16 cellular contexts compared by ENCODE assay signal in genomic region chr1:202045699-202046098, GRCh38. TPM values are rescaled to one million over a fixed set of nuclear protein-coding genes. Genes with fewer than 3 reads are reported as not detected.
DNase-seq lines count a peak whose midpoint lies in the region; ATAC-seq and TF ChIP-seq lines count a peak whose summit lies in the region.
"Had no signal": no experiment of that assay in that cellular context is flagged by ENCODE, and none has a peak within 500 bp of the region (broad histone marks: within the 10 kb centered on the region; RNA-seq: fewer than 3 reads in every experiment).

No MANE protein-coding gene starts in this region.

- H2BK15ac ChIP-seq in IMR-90 (ENCODE audit: low read depth, low read length): no peak overlapping the region

- dilution Hi-C loops in IMR-90 (cut with HindIII; ENCODE audit: low sequenced_read_pairs, unreplicated experiment): no loop called here

- ATAC-seq in IMR-90 (ENCODE audit: low read depth) (no peak), mucosa of descending colon (peak; percentile 27), GM21825 (IDR thresholded peaks at IDR 0.05; ENCODE audit: unreplicated experiment) (no peak), left lobe of liver (no peak)
- ATAC-seq: activated CD4-positive, CD25-positive, alpha-beta regulatory T cell treated with anti-CD3 and anti-CD28 coated beads, Interleukin-2, amount 50 U/mL, for 24 hours; stimulated activated effector memory CD8-positive, alpha-beta T cell treated with anti-CD3 and anti-CD28 coated beads, Interleukin-12 subunit alpha, Interleukin-12 subunit beta, amount 100 ng/mL, for 72 hours; T-helper 17 cell had no signal

- H2BK120ac ChIP-seq in IMR-90 (ENCODE audit: low read depth, low read length): no peak overlapping the region

- peaks cover 6% of the 10 kb centered on the region; the same call in 1 of the 2 replicates for H3K9me1 ChIP-seq in IMR-90 (ENCODE audit: insufficient read depth, low read length)

- WGBS in IMR-90 (ENCODE audit: extremely low coverage in 2 of 2, insufficient read length in 1 of 2), 2 experiments: no CpG with 5 or more reads among the region's 2 CpGs

- H3K27ac ChIP-seq in C4-2B (peak overlapping the region; percentile 57), IMR-90 (ENCODE audit: insufficient read depth, low read length) (no peak overlapping the region)
- H3K27ac ChIP-seq: ovary had no signal

- in situ Hi-C loops in IMR-90 (cut with MboI; ENCODE audit: low sequenced_read_pairs): no loop called here

- TF ChIP-seq CTCF in C4-2B (conservative IDR thresholded peaks at IDR 0.05) (no peak), IMR-90 (conservative IDR thresholded peaks at IDR 0.05; ENCODE audit: low read depth, low read length) (no peak), mucosa of descending colon (IDR thresholded peaks at IDR 0.05) (no peak)

- no peaks in the 10 kb centered on the region for H3K4me1 ChIP-seq in IMR-90 (ENCODE audit: control insufficient read depth, insufficient read depth, low read length)
- peaks cover 44% of the 10 kb centered on the region for H3K4me1 ChIP-seq in mucosa of descending colon (ENCODE audit: low read depth)

- no peak overlapping the region for H3K4me2 ChIP-seq in IMR-90 (ENCODE audit: low read depth, low read length)

- CTCF ChIA-PET in IMR-90 (lab: Yijun Ruan, JAX): no interaction called here

- TF ChIP-seq RAD21 in IMR-90 (IDR thresholded peaks at IDR 0.05; ENCODE audit: low read length): no peak

- no peak overlapping the region for H3K23ac ChIP-seq in IMR-90 (ENCODE audit: low read depth, low read length)

- BruUV-seq in IMR-90 (replicated peaks; lab: Mats Ljungman, UMichigan): no TSS peak

- H2AK5ac ChIP-seq in IMR-90 (ENCODE audit: low read depth, low read length): no peak overlapping the region

- H3K4me3 ChIP-seq in IMR-90 (ENCODE audit: insufficient read depth, low read depth, low read length) (no peak overlapping the region), mucosa of descending colon (no peak overlapping the region)
- H3K4me3 ChIP-seq: ovary had no signal

- H4K5ac ChIP-seq in IMR-90 (ENCODE audit: low read depth, low read length): no peak overlapping the region

- H2AK9ac ChIP-seq in IMR-90 (replicated peaks; ENCODE audit: low read depth, low read length, poor library complexity): no peak overlapping the region

- H3K56ac ChIP-seq in IMR-90 (ENCODE audit: extremely low read depth, insufficient read depth, low read length): no peak overlapping the region

- POLR2A ChIA-PET in IMR-90 (lab: Charles Lee; ENCODE audit: unreplicated experiment): no interaction called here

- intact Hi-C loops in IMR-90 (cut with micrococcal nuclease) (no loop called here), mucosa of descending colon (cut with DNase I, micrococcal nuclease) (no loop called here)

- H3K36me3 ChIP-seq in IMR-90 (ENCODE audit: control insufficient read depth, insufficient read depth, low read length) (no peaks in the 10 kb centered on the region), mucosa of descending colon (ENCODE audit: low read depth) (no peaks in the 10 kb centered on the region)
- H3K36me3 ChIP-seq: ovary had no signal

- H3K27me3 ChIP-seq in IMR-90 (ENCODE audit: control insufficient read depth, insufficient read depth, low read length): peaks cover 15% of the 10 kb centered on the region
- H3K27me3 ChIP-seq: ovary had no signal

- no peak overlapping the region for H3K9ac ChIP-seq in IMR-90 (ENCODE audit: low read depth, low read length)

- peaks cover 6% of the 10 kb centered on the region for H3K27me3 Mint-ChIP-seq in activated naive CD8-positive, alpha-beta T cell treated with anti-CD3 and anti-CD28 coated beads for 36 hours

- H4K20me1 ChIP-seq in IMR-90 (ENCODE audit: insufficient read depth, low read length): no peaks in the 10 kb centered on the region

- H2AFZ ChIP-seq in IMR-90 (replicated peaks; ENCODE audit: low read length, poor library complexity): peak overlapping the region; percentile 38

- no peak overlapping the region for H2BK20ac ChIP-seq in IMR-90 (ENCODE audit: low read depth, low read length)

- no peaks in the 10 kb centered on the region for H3K79me1 ChIP-seq in IMR-90 (ENCODE audit: low read depth in 1 of 2, low read length in 2 of 2)

- no peak for TF ChIP-seq POLR2A in IMR-90 (IDR thresholded peaks at IDR 0.05; ENCODE audit: low read depth, low read length)

- no peak overlapping the region for H3K4ac ChIP-seq in IMR-90 (ENCODE audit: low read depth, low read length)

- H3K9me3 Mint-ChIP-seq in activated naive CD8-positive, alpha-beta T cell treated with anti-CD3 and anti-CD28 coated beads for 36 hours: no peaks in the 10 kb centered on the region
- H3K9me3 Mint-ChIP-seq: HFFc6; stimulated activated effector memory CD8-positive, alpha-beta T cell treated with anti-CD3 and anti-CD28 coated beads, Interleukin-12 subunit alpha, Interleukin-12 subunit beta, amount 100 ng/mL, for 72 hours had no signal

- no peak overlapping the region for H3K14ac ChIP-seq in IMR-90 (replicated peaks; ENCODE audit: low read depth, low read length)

- H3K36me3 Mint-ChIP-seq in activated naive CD8-positive, alpha-beta T cell treated with anti-CD3 and anti-CD28 coated beads for 36 hours: no peaks in the 10 kb centered on the region
- H3K36me3 Mint-ChIP-seq: stimulated activated effector memory CD8-positive, alpha-beta T cell treated with anti-CD3 and anti-CD28 coated beads, Interleukin-12 subunit alpha, Interleukin-12 subunit beta, amount 100 ng/mL, for 72 hours had no signal

- no peak overlapping the region for H4K8ac ChIP-seq in IMR-90 (ENCODE audit: low read depth in 2 of 2, low read length in 2 of 2)

- H3K27ac Mint-ChIP-seq in activated naive CD8-positive, alpha-beta T cell treated with anti-CD3 and anti-CD28 coated beads for 36 hours: no peak overlapping the region
- H3K27ac Mint-ChIP-seq: HFFc6; stimulated activated effector memory CD8-positive, alpha-beta T cell treated with anti-CD3 and anti-CD28 coated beads, Interleukin-12 subunit alpha, Interleukin-12 subunit beta, amount 100 ng/mL, for 72 hours had no signal

- no peak overlapping the region for H3K4me3 Mint-ChIP-seq in activated naive CD8-positive, alpha-beta T cell treated with anti-CD3 and anti-CD28 coated beads for 36 hours
- H3K4me3 Mint-ChIP-seq: HFFc6; stimulated activated effector memory CD8-positive, alpha-beta T cell treated with anti-CD3 and anti-CD28 coated beads, Interleukin-12 subunit alpha, Interleukin-12 subunit beta, amount 100 ng/mL, for 72 hours; T-helper 17 cell had no signal

- H2BK5ac ChIP-seq in IMR-90 (ENCODE audit: low read depth, low read length, poor library complexity, severe bottlenecking): no peak overlapping the region

- no peak overlapping the region for H4K91ac ChIP-seq in IMR-90 (ENCODE audit: insufficient read depth, low read depth, low read length)

- H3K18ac ChIP-seq in IMR-90 (ENCODE audit: low read depth, low read length): no peak overlapping the region

- DNase-seq in IMR-90 (no peak), NCI-H69 (lab: John Stamatoyannopoulos, UW) (peak; percentile 85), mucosa of descending colon (peak in 1 of 3 donors; percentile 35), left lobe of liver (ENCODE audit: low spot score) (no peak), HuH-7.5 (ENCODE audit: low spot score) (no peak)
- DNase-seq in activated naive CD8-positive, alpha-beta T cell treated with anti-CD3 and anti-CD28 coated beads for 36 hours: no peak
- DNase-seq: HFFc6, hippocampal formation, ovary, SHP77 treated with DMSO at 0.1 percent for 48 hours, T-helper 17 cell had no signal

- peaks cover 9% of the 10 kb centered on the region for H3K4me1 Mint-ChIP-seq in activated naive CD8-positive, alpha-beta T cell treated with anti-CD3 and anti-CD28 coated beads for 36 hours
- H3K4me1 Mint-ChIP-seq: stimulated activated effector memory CD8-positive, alpha-beta T cell treated with anti-CD3 and anti-CD28 coated beads, Interleukin-12 subunit alpha, Interleukin-12 subunit beta, amount 100 ng/mL, for 72 hours had no signal

- H3K9me3 ChIP-seq in IMR-90 (ENCODE audit: control insufficient read depth, insufficient read depth, low read length) (no peaks in the 10 kb centered on the region), mucosa of descending colon (no peaks in the 10 kb centered on the region)
- H3K9me3 ChIP-seq: ovary had no signal

TF ChIP-seq in IMR-90, 13 proteins besides CTCF, POLR2A, EP300 and RAD21 (continues in another document):
- TF ChIP-seq USF2 (IDR thresholded peaks at IDR 0.05; ENCODE audit: low read depth, low read length): no peak
- no peak for TF ChIP-seq RFX5 (IDR thresholded peaks at IDR 0.05; ENCODE audit: low read depth, low read length)
- no peak for TF ChIP-seq CHD1 (IDR thresholded peaks at IDR 0.05; ENCODE audit: low read depth, low read length)
- TF ChIP-seq CEBPB (IDR thresholded peaks at IDR 0.05; ENCODE audit: low read depth, low read length): no peak
- TF ChIP-seq RCOR1 (IDR thresholded peaks at IDR 0.05; ENCODE audit: insufficient replicate concordance, low read length): no peak
- TF ChIP-seq BHLHE40 (IDR thresholded peaks at IDR 0.05; ENCODE audit: low read depth, low read length): no peak
- no peak for TF ChIP-seq MXI1 (IDR thresholded peaks at IDR 0.05; ENCODE audit: borderline replicate concordance, low read depth, low read length)
- no peak for TF ChIP-seq ELK1 (IDR thresholded peaks at IDR 0.05; ENCODE audit: borderline replicate concordance, low read depth, low read length)

RNA-seq across cellular contexts. Expression of gene ELF3, which starts 35.3 kb away (rescaled TPM):
- total RNA-seq in IMR-90 (2012; rRNA removed) (under 0.01 TPM in 1 of 2 replicates, not detected in the other), mucosa of descending colon (1,000 to 10,000 TPM in 2 of 3 donors, 100 to 1,000 TPM in 1; 623 to 1,741 (median 1,105) TPM), left lobe of liver (16.2 TPM)
- 0.19 and 0.38 TPM in 2 replicates for polyA plus RNA-seq in IMR-90 (2012; rRNA removed)
- polyA plus RNA-seq in IMR-90 (2012; cell fraction: cytosol; rRNA removed): 0.02 and 0.11 TPM in 2 replicates
- 1.3 and 7.4 TPM in 2 replicates for polyA plus RNA-seq in IMR-90 (2012; cell fraction: nucleus; rRNA removed; ENCODE audit: low replicate concordance)
- total RNA-seq in activated naive CD8-positive, alpha-beta T cell treated with anti-CD3 and anti-CD28 coated beads for 36 hours: under 1 TPM in 1 of 2 experiments, not detected in 1; 0.30 TPM
- total RNA-seq: myocyte had no signal

Comparison
In these comparisons a context has a peak if more than half of its experiments do, and no peak if none do; other contexts are left out.
1. RNA of gene ELF3, which starts 35.3 kb away (total RNA-seq): 623 to 1,741 TPM in mucosa of descending colon; 16.2 TPM in left lobe of liver (single experiment), 0.30 TPM in activated naive CD8-positive, alpha-beta T cell treated with anti-CD3 and anti-CD28 coated beads for 36 hours and under 0.01 TPM in IMR-90; every median in the first group is over 10 times any median in the second.